17 cellular contexts compared by ENCODE assay signal in genomic region chr15:76162784-76163428, GRCh38.
DNase-seq lines count a peak whose midpoint lies in the region; ATAC-seq, FAIRE-seq and TF ChIP-seq lines count a peak whose summit lies in the region.
"Had no signal": no experiment of that assay in that cellular context is flagged by ENCODE, and none has a peak within 500 bp of the region (broad histone marks: within the 10 kb centered on the region; RNA-seq: fewer than 3 reads in every experiment).

No MANE protein-coding gene starts in this region.

- no peak overlapping the region for H3K9ac ChIP-seq in rectal smooth muscle tissue (ENCODE audit: low read length)

- POLR2A ChIA-PET in A549 (lab: Yijun Ruan, JAX), result no interaction called here

- H3K27me3 Mint-ChIP-seq in glutamatergic neuron (ENCODE audit: unreplicated experiment), result peaks cover 18% of the 10 kb centered on the region

- no peak for TF ChIP-seq RAD21 in A549 (conservative IDR thresholded peaks at IDR 0.05 in 1 of 2, IDR thresholded peaks at IDR 0.05 in 1 of 2)

- no peaks in the 10 kb centered on the region for H3K9me3 ChIP-seq in A549
- H3K9me3 ChIP-seq: SJSA1 had no signal

- no peak overlapping the region for H3K4me3 Mint-ChIP-seq in glutamatergic neuron (ENCODE audit: unreplicated experiment)
- H3K4me3 Mint-ChIP-seq: effector memory CD8-positive, alpha-beta T cell; stimulated activated memory B cell treated with anti-CD40 and anti-IgM and Interleukin-4, amounts not matched to agents 10 μg/mL and 1 μg/mL and 100 μg/mL, for 72 hours had no signal

- ATAC-seq in A549 (peak in 1 of 2 experiments; percentile 7; a peak in 1 of 6 replicates), HG02642 (IDR thresholded peaks at IDR 0.05; ENCODE audit: poor library complexity, unreplicated experiment) (no peak)
- ATAC-seq: effector memory CD8-positive, alpha-beta T cell; stimulated activated memory B cell treated with anti-CD40 and anti-IgM and Interleukin-4, amounts not matched to agents 10 μg/mL and 1 μg/mL and 100 μg/mL, for 72 hours had no signal

- H3K4me1 Mint-ChIP-seq in glutamatergic neuron (ENCODE audit: low read depth, unreplicated experiment), result peaks cover 37% of the 10 kb centered on the region
- H3K4me1 Mint-ChIP-seq: stimulated activated memory B cell treated with anti-CD40 and anti-IgM and Interleukin-4, amounts not matched to agents 10 μg/mL and 1 μg/mL and 100 μg/mL, for 72 hours had no signal

- H3K27me3 ChIP-seq in rectal smooth muscle tissue (ENCODE audit: control insufficient read depth, insufficient read depth, low read length), result no peaks in the 10 kb centered on the region
- H3K27me3 ChIP-seq: SJSA1 had no signal

- CTCF ChIA-PET in A549 (lab: Yijun Ruan, JAX), result interaction anchor here (0.6 to 21.8 kb wide), 6 partner anchors 8 to 106 kb away, joined by 4 to 292 read pairs (median 7); no protein-coding TSS in a partner anchor

- peak overlapping the region; percentile 81 for H3K27ac Mint-ChIP-seq in glutamatergic neuron (ENCODE audit: unreplicated experiment)
- H3K27ac Mint-ChIP-seq: effector memory CD8-positive, alpha-beta T cell; stimulated activated memory B cell treated with anti-CD40 and anti-IgM and Interleukin-4, amounts not matched to agents 10 μg/mL and 1 μg/mL and 100 μg/mL, for 72 hours had no signal

- H3K27ac ChIP-seq in A549, result peak overlapping the region; percentile 28 to 47; a peak in 4 of 6 replicates
- peak overlapping the region; percentile 27 for H3K27ac ChIP-seq in rectal smooth muscle tissue (ENCODE audit: low read depth, low read length)
- H3K27ac ChIP-seq: SJSA1 had no signal

- TF ChIP-seq CTCF in A549 (IDR thresholded peaks at IDR 0.05) (no peak), glutamatergic neuron (IDR thresholded peaks at IDR 0.05; ENCODE audit: partially characterized antibody, unreplicated experiment) (no peak)

- 58% methylated on average over 9 of the region's 10 CpGs for WGBS in A549 (ENCODE audit: missing lambda C conversion rate)

- peak overlapping the region; percentile 23; the same call in 1 of the 3 replicates for H3K4me2 ChIP-seq in A549

- H3K4me3 ChIP-seq in A549, result no peak overlapping the region
- H3K4me3 ChIP-seq in rectal smooth muscle tissue (ENCODE audit: low read length), result no peak overlapping the region
- H3K4me3 ChIP-seq: SJSA1 had no signal

- no peak for FAIRE-seq in A549 (lab: Jason Lieb, UNC)
- FAIRE-seq: GM19239 had no signal

- no peaks in the 10 kb centered on the region for H3K36me3 Mint-ChIP-seq in glutamatergic neuron (ENCODE audit: unreplicated experiment)
- H3K36me3 Mint-ChIP-seq: stimulated activated memory B cell treated with anti-CD40 and anti-IgM and Interleukin-4, amounts not matched to agents 10 μg/mL and 1 μg/mL and 100 μg/mL, for 72 hours had no signal

- H3K4me1 ChIP-seq in A549 (peaks cover 10% of the 10 kb centered on the region), rectal smooth muscle tissue (ENCODE audit: control insufficient read depth, insufficient read depth, low read length) (no peaks in the 10 kb centered on the region)

- peaks cover 12% of the 10 kb centered on the region for H3K9me3 Mint-ChIP-seq in glutamatergic neuron (ENCODE audit: unreplicated experiment)
- H3K9me3 Mint-ChIP-seq: effector memory CD8-positive, alpha-beta T cell; stimulated activated memory B cell treated with anti-CD40 and anti-IgM and Interleukin-4, amounts not matched to agents 10 μg/mL and 1 μg/mL and 100 μg/mL, for 72 hours had no signal

- TF ChIP-seq POLR2A in A549 (IDR thresholded peaks at IDR 0.05; ENCODE audit: low read length), result no peak

- TF ChIP-seq EP300 in A549 (IDR thresholded peaks at IDR 0.05), result no peak

- DNase-seq in A549 (ENCODE audit: low read depth in 1 of 2, low spot score in 1 of 2) (no peak), NCI-H524 (lab: John Stamatoyannopoulos, UW) (peak; percentile 77 to 88), glutamatergic neuron (no peak), iPS-NIHi11 (ENCODE audit: low spot score) (no peak), NCI-H1436 treated with DMSO at 0.1 percent for 48 hours (lab: John Stamatoyannopoulos, UW) (no peak)
- no peak for DNase-seq in stimulated activated naive CD4-positive, alpha-beta T cell (lab: John Stamatoyannopoulos, UW)
- DNase-seq: activated CD4-positive, alpha-beta T cell treated with anti-CD3 and anti-CD28 coated beads for 1 hour; central memory CD4-positive, alpha-beta T cell; effector memory CD8-positive, alpha-beta T cell; NCI-H146; NCI-H345; occipital lobe had no signal

- no peaks in the 10 kb centered on the region for H3K36me3 ChIP-seq in rectal smooth muscle tissue (ENCODE audit: control insufficient read depth, insufficient read depth, low read length)
- H3K36me3 ChIP-seq: SJSA1 had no signal

TF ChIP-seq in A549, 52 proteins besides CTCF, POLR2A, EP300 and RAD21:
- TF ChIP-seq ZSCAN20 (CRISPR knock-in tag; IDR thresholded peaks at IDR 0.05), result no peak
- no peak for TF ChIP-seq HOXB13 (CRISPR knock-in tag; IDR thresholded peaks at IDR 0.05; ENCODE audit: low read depth)
- no peak for TF ChIP-seq RCOR1 (IDR thresholded peaks at IDR 0.05; ENCODE audit: low read depth, low read length)
- no peak for TF ChIP-seq EHMT2 (IDR thresholded peaks at IDR 0.05; ENCODE audit: low read depth)
- TF ChIP-seq FOXS1 (CRISPR knock-in tag; IDR thresholded peaks at IDR 0.05), result no peak
- no peak for TF ChIP-seq TP53 (CRISPR knock-in tag; IDR thresholded peaks at IDR 0.05)
- no peak for TF ChIP-seq CBX8 (IDR thresholded peaks at IDR 0.05)
- TF ChIP-seq RNF2 (IDR thresholded peaks at IDR 0.05; ENCODE audit: borderline replicate concordance, low read depth), result no peak
- no peak for TF ChIP-seq FOSB (CRISPR knock-in tag; IDR thresholded peaks at IDR 0.05)
- TF ChIP-seq MYC (IDR thresholded peaks at IDR 0.05; ENCODE audit: borderline replicate concordance, low read length), result no peak

Comparison
In these comparisons a context has a peak if more than half of its experiments do, and no peak if none do; other contexts are left out.
1. DNase-seq: peak in NCI-H524 (2 of 2); none in A549 (0 of 2), glutamatergic neuron (single experiment), iPS-NIHi11 (single experiment), stimulated activated naive CD4-positive, alpha-beta T cell (0 of 6) and NCI-H1436 treated with DMSO at 0.1 percent for 48 hours (single experiment).